In genomic region chr10:116947838-116948529, GRCh38 we compare ENCODE assay signal across 1 cellular context.
TF ChIP-seq lines count a peak whose summit lies in the region.

No MANE protein-coding gene starts in this region.

TF ChIP-seq in HCT116, 20 proteins besides CTCF, POLR2A, EP300 and RAD21 (continued from another document):
- TF ChIP-seq REST (IDR thresholded peaks at IDR 0.05; ENCODE audit: low read depth) (no peak), ZFX (IDR thresholded peaks at IDR 0.05) (no peak)
